ENCODE assay signal across 8 cellular contexts in the genomic region with DNA sequence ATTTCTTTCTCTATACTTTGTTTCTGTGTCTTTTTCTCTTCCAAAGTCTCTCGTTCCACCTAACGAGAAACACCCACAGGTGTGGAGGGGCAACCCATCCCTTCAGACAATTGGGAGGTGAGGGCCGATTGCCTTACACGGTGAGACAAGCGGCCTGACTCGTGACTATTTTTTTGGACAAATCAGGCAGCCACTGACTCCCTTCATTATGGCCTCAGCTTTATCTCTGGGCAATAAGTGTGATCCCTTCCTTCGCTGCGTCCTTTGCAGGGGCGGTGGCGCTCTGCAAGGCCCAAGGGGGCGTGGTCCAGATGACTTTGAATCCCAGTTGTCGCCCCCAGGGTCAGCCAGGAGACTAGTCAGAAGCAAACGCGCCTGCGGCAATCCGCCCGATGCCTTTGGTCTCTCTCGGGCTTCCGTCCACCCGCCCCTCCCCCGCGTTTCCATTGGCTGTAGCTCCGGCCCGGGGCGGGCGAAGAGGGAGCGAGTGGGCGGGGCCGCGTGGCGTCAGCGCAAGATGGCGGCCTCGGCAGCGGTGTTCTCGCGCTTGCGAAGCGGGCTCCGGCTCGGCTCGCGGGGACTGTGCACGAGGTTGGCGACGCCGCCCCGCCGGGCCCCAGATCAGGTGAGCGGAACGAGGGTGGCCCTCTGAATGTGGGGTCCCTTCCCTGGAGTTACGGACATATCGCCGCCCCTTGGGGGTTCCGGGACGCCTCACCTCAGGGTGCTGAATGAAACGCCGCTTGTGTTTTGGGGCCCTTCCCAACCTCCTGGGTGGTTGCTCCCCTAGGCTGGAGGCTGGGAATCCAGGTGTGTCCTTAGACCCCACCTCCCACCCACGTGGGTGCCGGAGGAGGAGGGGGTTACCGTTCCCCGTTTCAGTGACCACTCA. TPM values are rescaled to one million over a fixed set of nuclear protein-coding genes. Genes with fewer than 3 reads are reported as not detected.
DNase-seq lines count a peak whose midpoint lies in the region; TF ChIP-seq lines count a peak whose summit lies in the region.

A gene (plus strand): TSS at position 502 of the 892 bp plus-strand sequence. CDS start 16 bp downstream, at position 518.

- CTCF ChIA-PET in CD8-positive, alpha-beta memory T cell (lab: Charles Lee) = interaction anchor here (0.8 kb wide), 1 partner anchor 138 kb away, joined by 3 read pairs; a partner anchor contains a TSS

- no peaks in the 10 kb centered on the region for H3K27me3 ChIP-seq in CD8-positive, alpha-beta memory T cell (ENCODE audit: insufficient read depth, low read length, poor library complexity, severe bottlenecking)

- peaks cover 0 to 35% (median 5%) of the 10 kb centered on the region in 3 donors for H3K36me3 Mint-ChIP-seq in CD8-positive, alpha-beta memory T cell

- no peak for TF ChIP-seq CTCF in GM20000 (IDR thresholded peaks at IDR 0.05; ENCODE audit: extremely low read depth, missing control alignments)

- H3K27me3 Mint-ChIP-seq in CD8-positive, alpha-beta memory T cell = no peaks in the 10 kb centered on the region

- peaks cover 25 to 27% (median 26%) of the 10 kb centered on the region in 3 donors for H3K4me1 Mint-ChIP-seq in CD8-positive, alpha-beta memory T cell

- H3K36me3 ChIP-seq in CD8-positive, alpha-beta memory T cell (ENCODE audit: insufficient read depth, low read length) = peaks cover 15% of the 10 kb centered on the region

- POLR2A ChIA-PET in CD8-positive, alpha-beta memory T cell (lab: Charles Lee) = interaction anchor here (0.6 to 2.1 kb wide), 5 partner anchors 35 to 369 kb away, joined by 3 to 8 read pairs (median 4); a partner anchor contains a TSS

- peak within 1 kb of the TSS; percentile 97 for H3K4me3 ChIP-seq in CD8-positive, alpha-beta memory T cell (ENCODE audit: low read length)

- peaks cover 18% of the 10 kb centered on the region for H3K4me1 ChIP-seq in CD8-positive, alpha-beta memory T cell (ENCODE audit: insufficient read depth, low read length)

- H3K27ac ChIP-seq in CD8-positive, alpha-beta memory T cell (ENCODE audit: low read depth, low read length) = peak within 1 kb of the TSS; percentile 85

- peak within 1 kb of the TSS; percentile 75 to 98 (median 95) for H3K27ac Mint-ChIP-seq in CD8-positive, alpha-beta memory T cell

- H3K9me3 ChIP-seq in CD8-positive, alpha-beta memory T cell (ENCODE audit: low read length) = no peaks in the 10 kb centered on the region

- peak; percentile 92 to 97 (median 97) for DNase-seq in CD8-positive, alpha-beta memory T cell
- DNase-seq in GM20000 (ENCODE audit: low spot score) = peak; percentile 95
- peak; percentile 92 for DNase-seq in HT1080 (ENCODE audit: low read depth)
- DNase-seq in NOMO-1 (lab: John Stamatoyannopoulos, UW; ENCODE audit: unreplicated experiment in 2 of 2) = peak; percentile 87 to 95
- DNase-seq in activated CD8-positive, alpha-beta memory T cell treated with anti-CD3 and anti-CD28 coated beads for 24 hours = peak; percentile 99
- DNase-seq in effector CD8-positive, alpha-beta T cell (lab: John Stamatoyannopoulos, UW) = peak; percentile 95
- peak; percentile 94 to 95 for DNase-seq in lung microvascular endothelial cell (ENCODE audit: low read depth in 2 of 2)
- peak; percentile 95 to 98 (median 96) for DNase-seq in stimulated activated CD4-positive, alpha-beta T cell treated with anti-CD3 and anti-CD28 coated beads, TNF-alpha, amount 100 ng/mL, for 4 hours (ENCODE audit: low read depth in 3 of 3)

- H3K4me3 Mint-ChIP-seq in CD8-positive, alpha-beta memory T cell = peak within 1 kb of the TSS; percentile 80 to 96 (median 92)

- no peaks in the 10 kb centered on the region for H3K9me3 Mint-ChIP-seq in CD8-positive, alpha-beta memory T cell

RNA-seq across cellular contexts. Expression of the gene that starts here (rescaled TPM):
- total RNA-seq in CD8-positive, alpha-beta memory T cell = 100 to 1,000 TPM; 131 to 137 TPM
- 47.3 TPM for polyA plus RNA-seq in CD8-positive, alpha-beta memory T cell
- 158 and 199 TPM in 2 replicates for total RNA-seq in HT1080 (2014; rRNA removed; shearing (Covaris generic))
- polyA plus RNA-seq in HT1080 (2015; cell fraction: cytosol; rRNA removed) = 82.3 and 92.3 TPM in 2 replicates
- polyA plus RNA-seq in HT1080 (2015; cell fraction: nucleus; rRNA removed) = 91.1 and 96.2 TPM in 2 replicates
- 40.9 and 41.4 TPM in 2 replicates for total RNA-seq in lung microvascular endothelial cell

Comparison
In these comparisons a context has a peak if more than half of its experiments do, and no peak if none do; other contexts are left out.
1. Peak in every context shown above with its lines: DNase-seq, H3K4me3 ChIP-seq and H3K27ac ChIP-seq.